1 cellular context compared by ENCODE assay signal in genomic region chr19:1086618-1087017, GRCh38.
TF ChIP-seq lines count a peak whose summit lies in the region.

No MANE protein-coding gene starts in this region.

TF ChIP-seq in endothelial cell of umbilical vein, 7 proteins besides CTCF, POLR2A, EP300 and RAD21:
- TF ChIP-seq POLR2AphosphoS5 (IDR thresholded peaks at IDR 0.05; ENCODE audit: insufficient read depth, low read depth, low read length) (no peak), JUN (IDR thresholded peaks at IDR 0.05; ENCODE audit: borderline replicate concordance, insufficient read depth, insufficient read length, low read depth) (no peak), MAX (IDR thresholded peaks at IDR 0.05; ENCODE audit: insufficient read depth, insufficient read length) (no peak), EZH2 (IDR thresholded peaks at IDR 0.05; ENCODE audit: borderline replicate concordance, low read depth, low read length, severe bottlenecking) (no peak), MYC (IDR thresholded peaks at IDR 0.05; ENCODE audit: low read depth, low read length) (no peak), GATA2 (IDR thresholded peaks at IDR 0.05; ENCODE audit: insufficient read depth, insufficient read length, low read depth, low read length) (no peak), FOS (IDR thresholded peaks at IDR 0.05; ENCODE audit: borderline replicate concordance, insufficient read depth, low read length) (no peak)
